Comparison of ENCODE assay signal across 25 cellular contexts in the genomic region with DNA sequence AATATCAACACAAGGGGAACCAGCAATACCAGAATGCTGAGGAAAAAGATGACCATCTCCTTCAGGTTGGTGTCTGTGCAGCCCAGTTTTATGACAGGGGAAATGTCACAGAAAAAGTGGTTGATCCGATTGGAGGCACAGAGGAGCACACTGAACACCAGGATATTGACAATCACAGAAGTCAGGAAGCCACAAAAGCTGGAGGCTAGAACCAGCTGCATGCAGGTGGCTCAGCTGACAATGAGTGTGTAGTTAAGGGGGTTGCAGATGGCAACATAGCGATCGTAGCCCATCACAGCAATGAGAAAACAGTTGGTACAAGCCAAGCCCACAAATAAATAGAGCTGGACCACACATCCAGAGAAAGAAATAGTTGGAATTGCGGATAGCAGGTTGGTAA. TPM values are rescaled to one million over a fixed set of nuclear protein-coding genes. Genes with fewer than 3 reads are reported as not detected.
DNase-seq lines count a peak whose midpoint lies in the region; ATAC-seq, FAIRE-seq and TF ChIP-seq lines count a peak whose summit lies in the region.
"Had no signal": no experiment of that assay in that cellular context is flagged by ENCODE, and none has a peak within 500 bp of the region (broad histone marks: within the 10 kb centered on the region; RNA-seq: fewer than 3 reads in every experiment).

No MANE protein-coding gene starts in this region.

- H3K9me3 ChIP-seq in DND-41 (ENCODE audit: insufficient read depth, low read length, severe bottlenecking) (no peaks in the 10 kb centered on the region), KOPT-K1 (ENCODE audit: insufficient read depth, low read length, poor library complexity, severe bottlenecking) (peaks cover 2% of the 10 kb centered on the region)
- H3K9me3 ChIP-seq: A549, Caco-2 had no signal

- no peak for TF ChIP-seq CTCF in DND-41 (IDR thresholded peaks at IDR 0.05; ENCODE audit: borderline replicate concordance, extremely low read depth, low read length, poor library complexity, severe bottlenecking)
- no peak for TF ChIP-seq CTCF in bronchial epithelial cell (IDR thresholded peaks at IDR 0.05; ENCODE audit: insufficient read depth, low read length, severe bottlenecking)

- H3K9ac ChIP-seq in DND-41 (ENCODE audit: low read depth, low read length), result 0 out of 2 replicates have a peak overlapping the region, but pooled peaks have one; percentile 6
- H3K9ac ChIP-seq: BLaER1 treated with 17β-estradiol and CSF1 and Interleukin-3, amounts not matched to agents 10 nM and 100 nM had no signal

- H3K4me3 ChIP-seq in DND-41 (ENCODE audit: low read depth in 1 of 2, low read length in 2 of 2), result peak overlapping the region in 1 of 2 experiments; percentile 26; a peak in 2 of 4 replicates
- H3K4me3 ChIP-seq in bronchial epithelial cell (ENCODE audit: low read depth, low read length), result no peak overlapping the region
- H3K4me3 ChIP-seq: A549; BLaER1 treated with 17β-estradiol and CSF1 and Interleukin-3, amounts not matched to agents 10 nM and 100 nM; GM12878 had no signal

- H3K36me3 ChIP-seq in DND-41 (ENCODE audit: insufficient read depth, low read length), result no peaks in the 10 kb centered on the region
- no peaks in the 10 kb centered on the region for H3K36me3 ChIP-seq in KOPT-K1 (ENCODE audit: insufficient read depth, low read length)
- H3K36me3 ChIP-seq in bronchial epithelial cell (ENCODE audit: control insufficient read depth, insufficient read depth, low read length), result no peaks in the 10 kb centered on the region
- H3K36me3 ChIP-seq: BLaER1 treated with 17β-estradiol and CSF1 and Interleukin-3, amounts not matched to agents 10 nM and 100 nM had no signal

- H3K27me3 ChIP-seq in DND-41 (ENCODE audit: insufficient read depth, low read length, poor library complexity), result no peaks in the 10 kb centered on the region
- no peaks in the 10 kb centered on the region for H3K27me3 ChIP-seq in bronchial epithelial cell (ENCODE audit: control insufficient read depth, insufficient read depth, low read length)
- H3K27me3 ChIP-seq: BLaER1 treated with 17β-estradiol and CSF1 and Interleukin-3, amounts not matched to agents 10 nM and 100 nM had no signal

- peak; percentile 50 for FAIRE-seq in bronchial epithelial cell (lab: Jason Lieb, UNC)
- FAIRE-seq: A549, D721Med, GM12878, GM12892, GM18507 had no signal

- peaks cover 24% of the 10 kb centered on the region for H3K4me1 ChIP-seq in DND-41 (ENCODE audit: insufficient read depth, low read length)
- H3K4me1 ChIP-seq: A549; BLaER1 treated with 17β-estradiol and CSF1 and Interleukin-3, amounts not matched to agents 10 nM and 100 nM; Caco-2 had no signal

- peak overlapping the region; percentile 42 for H3K4me2 ChIP-seq in DND-41 (ENCODE audit: insufficient read depth, low read length)
- H3K4me2 ChIP-seq: A549; BLaER1 treated with 17β-estradiol and CSF1 and Interleukin-3, amounts not matched to agents 10 nM and 100 nM had no signal

- peak; percentile 68 for DNase-seq in DND-41
- DNase-seq in bronchial epithelial cell (ENCODE audit: low read depth), result no peak
- DNase-seq in NCI-H2081 treated with DMSO at 0.1 percent for 48 hours (lab: John Stamatoyannopoulos, UW), result no peak
- DNase-seq in stimulated activated CD4-positive, alpha-beta T cell treated with anti-CD3 and anti-CD28 coated beads, Interleukin-1b, Interleukin-23, amount 100 ng/mL, for 48 hours, result no peak
- DNase-seq: AML-193; Caco-2; Calu3; CD4-positive, alpha-beta T cell; CD8-positive, alpha-beta T cell; DMS79 treated with DMSO at 0.1 percent for 48 hours; EL; GDM1 had no signal

- no peaks in the 10 kb centered on the region for H3K79me2 ChIP-seq in DND-41 (ENCODE audit: insufficient read depth, low read length)

- ATAC-seq in DND-41 (ENCODE audit: insufficient read depth, low read depth), result peak; percentile 96
- ATAC-seq: A549; CD8-positive, alpha-beta T cell; GM12878 had no signal

- H3K27ac ChIP-seq in DND-41 (ENCODE audit: low read length) (peak overlapping the region; percentile 63), KOPT-K1 (ENCODE audit: low read depth, low read length, poor library complexity, severe bottlenecking) (peak overlapping the region; percentile 64)
- H3K27ac ChIP-seq: 22Rv1; A549; BLaER1 treated with 17β-estradiol and CSF1 and Interleukin-3, amounts not matched to agents 10 nM and 100 nM; C4-2B had no signal

- no peak overlapping the region for H2AFZ ChIP-seq in DND-41 (ENCODE audit: low read depth, low read length)

- H4K20me1 ChIP-seq in DND-41 (ENCODE audit: insufficient read depth, low read length), result no peaks in the 10 kb centered on the region
- H4K20me1 ChIP-seq: BLaER1 treated with 17β-estradiol and CSF1 and Interleukin-3, amounts not matched to agents 10 nM and 100 nM had no signal

RNA-seq across cellular contexts. Expression of gene OR10K1, which starts 16.3 kb away (rescaled TPM):
- not detected in 2 replicates for total RNA-seq in bronchial epithelial cell
- total RNA-seq: A172; B cell; Caco-2; Calu3; CD4-positive, alpha-beta T cell; CD8-positive, alpha-beta T cell; Daoy; G401; GM12878 had no signal

RNA-seq across cellular contexts. Expression of gene OR10K2, which starts 19.3 kb away (rescaled TPM):
- total RNA-seq in bronchial epithelial cell, result not detected in 2 replicates
- total RNA-seq: A172; B cell; Caco-2; Calu3; CD4-positive, alpha-beta T cell; CD8-positive, alpha-beta T cell; Daoy; G401; GM12878 had no signal

RNA-seq across cellular contexts. Expression of gene OR10R2, which starts 26.6 kb away (rescaled TPM):
- under 0.01 TPM in 1 of 2 replicates, not detected in the other for total RNA-seq in bronchial epithelial cell
- total RNA-seq: A172; B cell; Caco-2; Calu3; CD4-positive, alpha-beta T cell; CD8-positive, alpha-beta T cell; Daoy; G401; GM12878 had no signal

RNA-seq across cellular contexts. Expression of gene OR10T2, which starts 46.1 kb away (rescaled TPM):
- not detected in 2 replicates for total RNA-seq in bronchial epithelial cell
- total RNA-seq: A172; B cell; Caco-2; Calu3; CD4-positive, alpha-beta T cell; CD8-positive, alpha-beta T cell; Daoy; G401; GM12878 had no signal
